27 cellular contexts compared by ENCODE assay signal in the genomic region with DNA sequence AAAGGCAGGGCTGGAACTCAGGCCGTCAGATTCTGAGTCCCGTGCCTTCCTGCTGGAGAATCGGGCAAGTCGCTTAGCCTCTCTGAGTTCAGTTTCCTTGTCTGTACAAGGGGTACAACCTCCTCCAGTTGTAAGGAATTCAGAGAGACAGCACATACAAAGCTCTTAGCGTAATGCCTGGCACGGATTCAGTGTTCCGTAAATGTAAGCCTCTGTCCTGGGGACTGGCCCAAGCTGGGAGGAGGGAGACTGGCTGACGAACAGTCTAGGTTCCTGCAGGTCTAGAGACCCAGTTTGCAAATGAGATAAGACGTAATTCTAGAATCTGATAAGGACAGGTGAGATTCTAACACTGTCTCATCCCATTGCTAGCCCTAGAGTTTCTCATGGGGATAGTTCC. TPM values are rescaled to one million over a fixed set of nuclear protein-coding genes. Genes with fewer than 3 reads are reported as not detected.
"Had no signal": no experiment of that assay in that cellular context is flagged by ENCODE, and none has a peak within 500 bp of the region (broad histone marks: within the 10 kb centered on the region; RNA-seq: fewer than 3 reads in every experiment).

No MANE protein-coding gene starts in this region.

- H3K4me3 ChIP-seq: esophagus muscularis mucosa, suprapubic skin, tibial nerve, vagina had no signal

- FAIRE-seq: frontal cortex had no signal

- ATAC-seq: naive thymus-derived CD8-positive, alpha-beta T cell; stimulated activated naive CD8-positive, alpha-beta T cell treated with anti-CD3 and anti-CD28 coated beads, Interleukin-15, Interleukin-2, amounts not matched to agents 100 U/mL and 50 U/mL, for 24 hours; T-helper 17 cell had no signal

- H3K4me3 Mint-ChIP-seq: activated naive CD4-positive, alpha-beta T cell treated with anti-CD3 and anti-CD28 coated beads, Interleukin-2, amount 10 ng/mL, durations not matched to agents 7 days and 5 days; naive thymus-derived CD8-positive, alpha-beta T cell; T-helper 17 cell had no signal

- H3K4me1 ChIP-seq: esophagus muscularis mucosa, suprapubic skin, vagina had no signal

- H3K27ac ChIP-seq: brain microvascular endothelial cell, suprapubic skin, vagina had no signal

- H3K27me3 ChIP-seq: brain microvascular endothelial cell, esophagus muscularis mucosa, suprapubic skin, tibial nerve, vagina had no signal

- H3K27ac Mint-ChIP-seq: T-helper 17 cell had no signal

- DNase-seq: activated CD4-positive, alpha-beta T cell treated with anti-CD3 and anti-CD28 coated beads for 4 hours; activated CD4-positive, alpha-beta T cell treated with anti-CD3 and anti-CD28 coated beads, Interleukin-2, amount 50 U/mL, for 48 hours; activated CD4-positive, CD25-positive, alpha-beta regulatory T cell; activated effector memory CD4-positive, alpha-beta T cell treated with anti-CD3 and anti-CD28 coated beads, Interleukin-2, amount 50 U/mL, for 16 hours; activated naive CD4-positive, alpha-beta T cell treated with anti-CD3 and anti-CD28 coated beads, Interleukin-2, amount 10 ng/mL, durations not matched to agents 7 days and 5 days; anterior cingulate cortex; brain microvascular endothelial cell; caudate nucleus; effector memory CD4-positive, alpha-beta T cell; hippocampal formation; naive thymus-derived CD8-positive, alpha-beta T cell; right cardiac atrium; stimulated activated CD4-positive, alpha-beta T cell treated with anti-CD3 and anti-CD28 coated beads, Interleukin-12 subunit alpha, Interleukin-12 subunit beta, amount 100 ng/mL, for 4 hours; stimulated activated CD4-positive, alpha-beta T cell treated with anti-CD3 and anti-CD28 coated beads, Interleukin-4, amount 100 ng/mL, for 4 hours; stimulated activated naive CD8-positive, alpha-beta T cell treated with anti-CD3 and anti-CD28 coated beads, Interleukin-15, Interleukin-2, amounts not matched to agents 100 U/mL and 50 U/mL, for 24 hours; SW 1271; T-helper 17 cell had no signal

- H3K27me3 Mint-ChIP-seq: activated naive CD4-positive, alpha-beta T cell treated with anti-CD3 and anti-CD28 coated beads, Interleukin-2, amount 10 ng/mL, durations not matched to agents 7 days and 5 days; naive thymus-derived CD8-positive, alpha-beta T cell; T-helper 17 cell had no signal

- H3K9me3 Mint-ChIP-seq: activated naive CD4-positive, alpha-beta T cell treated with anti-CD3 and anti-CD28 coated beads, Interleukin-2, amount 10 ng/mL, durations not matched to agents 7 days and 5 days; naive thymus-derived CD8-positive, alpha-beta T cell had no signal

- H3K9me3 ChIP-seq: esophagus muscularis mucosa, suprapubic skin, tibial nerve, vagina had no signal

RNA-seq across cellular contexts. Expression of a gene that starts 41.1 kb away (rescaled TPM):
- total RNA-seq: activated CD8-positive, alpha-beta memory T cell treated with anti-CD3 and anti-CD28 coated beads for 36 hours; dermis microvascular lymphatic vessel endothelial cell; esophagus muscularis mucosa; frontal cortex; liver; naive thymus-derived CD8-positive, alpha-beta T cell; osteocyte; pulmonary artery endothelial cell; right cardiac atrium; suprapubic skin; T-helper 17 cell; tibial nerve; vagina had no signal
- polyA plus RNA-seq: liver; naive thymus-derived CD8-positive, alpha-beta T cell; right cardiac atrium had no signal
